Comparison of ENCODE assay signal across 8 cellular contexts in genomic region chr6:111604259-111605099, GRCh38. TPM values are rescaled to one million over a fixed set of nuclear protein-coding genes. Genes with fewer than 3 reads are reported as not detected.
DNase-seq lines count a peak whose midpoint lies in the region; ATAC-seq and TF ChIP-seq lines count a peak whose summit lies in the region.

No MANE protein-coding gene starts in this region.

- intact Hi-C loops in left ventricle myocardium inferior (cut with micrococcal nuclease) = no loop called here
- intact Hi-C loops in posterior cingulate gyrus (cut with DNase I) = no loop called here

- H3K27me3 ChIP-seq in adipocyte (replicated peaks; ENCODE audit: control insufficient read depth, insufficient read depth, low read length) (no peaks in the 10 kb centered on the region), left ventricle myocardium inferior (ENCODE audit: low read depth) (no peaks in the 10 kb centered on the region)

- H3K4me1 ChIP-seq in adipocyte (ENCODE audit: control insufficient read depth, insufficient read depth, low read length) = peaks cover 53% of the 10 kb centered on the region
- peaks cover 66% of the 10 kb centered on the region for H3K4me1 ChIP-seq in left ventricle myocardium inferior

- peak overlapping the region; percentile 99 for H3K9ac ChIP-seq in adipocyte (ENCODE audit: low read length)

- CTCF ChIA-PET in HEK293T (lab: Yijun Ruan, JAX) = interaction anchor here (1.9 kb wide), 1 partner anchor 346 kb away, joined by 4 read pairs; a partner anchor contains a TSS

- POLR2A ChIA-PET in HEK293T (lab: Yijun Ruan, JAX) = interaction anchor here (1.0 to 5.1 kb wide), 7 partner anchors 10 to 121 kb away, joined by 3 to 32 read pairs (median 6); partner anchors contain the start of gene REV3L

- TF ChIP-seq CTCF in left ventricle myocardium inferior (IDR thresholded peaks at IDR 0.05; ENCODE audit: borderline replicate concordance) = no peak

- H3K36me3 ChIP-seq in adipocyte (ENCODE audit: control insufficient read depth, insufficient read depth, low read length, severe bottlenecking) (peaks cover 5% of the 10 kb centered on the region), left ventricle myocardium inferior (no peaks in the 10 kb centered on the region)

- ATAC-seq in HG02973 (IDR thresholded peaks at IDR 0.05; ENCODE audit: unreplicated experiment) (no peak), GM21381 (IDR thresholded peaks at IDR 0.05; ENCODE audit: unreplicated experiment) (no peak), GM21786 (IDR thresholded peaks at IDR 0.05; ENCODE audit: unreplicated experiment) (no peak)

- peak overlapping the region; percentile 95 for H3K27ac ChIP-seq in left ventricle myocardium inferior (replicated peaks)

- DNase-seq in AG08395 (ENCODE audit: low spot score) (peak; percentile 63), HEK293T (ENCODE audit: extremely low spot score) (peak; percentile 30), adipocyte (ENCODE audit: low read depth) (peak; percentile 90), left ventricle myocardium inferior (peak; percentile 76), posterior cingulate gyrus (peak in 8 of 10 donors; percentile 22 to 84 (median 48))

- H3K9me3 ChIP-seq in adipocyte (ENCODE audit: control insufficient read depth, low read length) = no peaks in the 10 kb centered on the region
- no peaks in the 10 kb centered on the region for H3K9me3 ChIP-seq in left ventricle myocardium inferior (replicated peaks)

- H3K4me3 ChIP-seq in adipocyte (ENCODE audit: low read length) (peak overlapping the region; percentile 85), left ventricle myocardium inferior (peak overlapping the region; percentile 72)

TF ChIP-seq in HEK293T, 16 proteins besides CTCF, POLR2A, EP300 and RAD21:
- peak; percentile 87 for TF ChIP-seq L3MBTL2 (conservative IDR thresholded peaks at IDR 0.05)
- TF ChIP-seq HDGF (IDR thresholded peaks at IDR 0.05; ENCODE audit: borderline replicate concordance) = no peak
- TF ChIP-seq FOXK2 (IDR thresholded peaks at IDR 0.05) = no peak
- TF ChIP-seq PKNOX1 (IDR thresholded peaks at IDR 0.05) = no peak
- peak; percentile 82 for TF ChIP-seq ZNF384 (IDR thresholded peaks at IDR 0.05)

RNA-seq across cellular contexts. Expression of gene TRAF3IP2, which starts 1.2 kb away (rescaled TPM):
- 10.6 TPM for total RNA-seq in left ventricle myocardium inferior

Comparison
In these comparisons a context has a peak if more than half of its experiments do, and no peak if none do; other contexts are left out.
1. DNase-seq: peak in every context shown above with its lines; median percentile 90 in adipocyte; 76 in left ventricle myocardium inferior; 63 in AG08395; 48 in posterior cingulate gyrus; 30 in HEK293T.